Comparison of ENCODE assay signal across 8 cellular contexts in the genomic region with DNA sequence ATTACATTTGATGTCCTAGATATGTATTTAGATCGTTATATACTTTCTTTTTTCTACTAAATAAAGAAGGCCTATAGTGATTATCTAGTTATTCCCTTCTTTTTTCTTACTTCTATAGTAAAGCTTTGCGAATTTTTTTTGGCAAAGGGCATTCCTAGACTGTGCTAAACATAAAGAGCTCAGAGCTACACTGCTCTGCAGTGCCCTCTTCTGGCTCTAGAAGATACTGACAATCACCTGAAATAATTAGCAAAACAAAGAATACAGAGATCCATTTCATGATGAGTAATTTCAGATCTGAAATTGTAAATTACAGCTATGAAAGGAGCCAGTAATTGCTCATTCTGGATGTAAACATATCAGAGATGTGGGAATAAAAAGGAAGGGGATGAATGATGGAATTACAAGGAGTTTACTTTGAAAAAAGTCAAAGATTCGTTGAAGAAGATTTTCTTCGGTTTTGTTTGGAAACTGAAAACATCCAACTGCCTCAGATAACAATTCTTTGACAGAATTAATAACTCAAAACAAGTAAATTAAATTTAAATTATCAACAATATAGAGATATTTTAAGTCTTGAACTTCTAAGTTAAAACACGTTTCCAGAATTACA.
DNase-seq lines count a peak whose midpoint lies in the region; ATAC-seq and TF ChIP-seq lines count a peak whose summit lies in the region.

No MANE protein-coding gene starts in this region.

- no peaks in the 10 kb centered on the region for H3K9me2 ChIP-seq in PC-3 (replicated peaks; ENCODE audit: low read length)

- POLR2A ChIA-PET in PC-3 (lab: Charles Lee; ENCODE audit: unreplicated experiment) = no interaction called here

- H3K79me2 ChIP-seq in PC-3 (ENCODE audit: low read length) = no peaks in the 10 kb centered on the region

- TF ChIP-seq CTCF in PC-3 (conservative IDR thresholded peaks at IDR 0.05; ENCODE audit: low read depth, low read length) = peak; percentile 80
- TF ChIP-seq CTCF in colonic mucosa (IDR thresholded peaks at IDR 0.05) = peak; percentile 63

- H2AFZ ChIP-seq in PC-3 (ENCODE audit: low read length) = no peak overlapping the region

- H3K36me3 ChIP-seq in PC-3 (ENCODE audit: low read depth, low read length) (no peaks in the 10 kb centered on the region), colonic mucosa (no peaks in the 10 kb centered on the region)

- H3F3A ChIP-seq in PC-3 (ENCODE audit: low read length, unreplicated experiment) = no peaks in the 10 kb centered on the region

- H3K4me1 ChIP-seq in PC-3 (ENCODE audit: insufficient read depth, low read length) = no peaks in the 10 kb centered on the region
- no peaks in the 10 kb centered on the region for H3K4me1 ChIP-seq in colonic mucosa

- H3K27ac ChIP-seq in PC-3 (ENCODE audit: low read length) = no peak overlapping the region
- no peak overlapping the region for H3K27ac ChIP-seq in colonic mucosa

- CTCF ChIA-PET in PC-3 (lab: Charles Lee) = interaction anchor here (0.5 to 1.1 kb wide), 8 partner anchors 10 to 1472 kb away, joined by 3 to 10 read pairs (median 4); no protein-coding TSS in a partner anchor

- H3K9ac ChIP-seq in PC-3 (ENCODE audit: low read length) (no peak overlapping the region), colonic mucosa (ENCODE audit: low read depth in 2 of 2, low read length in 2 of 2) (no peak overlapping the region)

- H3K27me3 ChIP-seq in PC-3 (ENCODE audit: low read length) (no peaks in the 10 kb centered on the region), colonic mucosa (no peaks in the 10 kb centered on the region)

- H3K9me3 ChIP-seq in PC-3 (ENCODE audit: low read length) (no peaks in the 10 kb centered on the region), colonic mucosa (no peaks in the 10 kb centered on the region)

- H4K20me1 ChIP-seq in PC-3 (ENCODE audit: low read length) = no peaks in the 10 kb centered on the region

- DNase-seq in SIG-M5 treated with dmso at 0.1 percent for 504 hours (lab: John Stamatoyannopoulos, UW; ENCODE audit: unreplicated experiment) (peak; percentile 41), SIG-M5 (lab: John Stamatoyannopoulos, UW) (no peak), HPDE6-E6E7 (ENCODE audit: extremely low spot score) (peak; percentile 50), PC-3 (peak; percentile 72), colonic mucosa (no peak), lung microvascular endothelial cell (ENCODE audit: low read depth in 2 of 2) (peak; percentile 52 to 66)
- DNase-seq in effector CD8-positive, alpha-beta T cell (lab: John Stamatoyannopoulos, UW) = no peak

- ATAC-seq in GM21390 (IDR thresholded peaks at IDR 0.05; ENCODE audit: unreplicated experiment) (peak; percentile 90), PC-3 (peak; percentile 74)

- H3K4me2 ChIP-seq in PC-3 (ENCODE audit: low read length) = 0 out of 2 replicates have a peak overlapping the region, but pooled peaks have one; percentile 6

- intact Hi-C loops in PC-3 (cut with micrococcal nuclease) (loop anchor here (1.0 to 5.0 kb wide), 2 partner anchors 406 to 556 kb away; no protein-coding TSS in a partner anchor), colonic mucosa (cut with DNase I) (no loop called here)

- no TSS peak for BruUV-seq in PC-3 (replicated peaks; lab: Mats Ljungman, UMichigan)

- H3K4me3 ChIP-seq in PC-3 (ENCODE audit: low read length) (no peak overlapping the region), colonic mucosa (no peak overlapping the region)

Comparison
In these comparisons a context has a peak if more than half of its experiments do, and no peak if none do; other contexts are left out.
1. DNase-seq: peak in SIG-M5 treated with dmso at 0.1 percent for 504 hours (single experiment), HPDE6-E6E7 (single experiment), PC-3 (single experiment) and lung microvascular endothelial cell (2 of 2); none in SIG-M5 (single experiment), colonic mucosa (single experiment) and effector CD8-positive, alpha-beta T cell (single experiment).